Comparison of ENCODE assay signal across 1 cellular context in the genomic region with DNA sequence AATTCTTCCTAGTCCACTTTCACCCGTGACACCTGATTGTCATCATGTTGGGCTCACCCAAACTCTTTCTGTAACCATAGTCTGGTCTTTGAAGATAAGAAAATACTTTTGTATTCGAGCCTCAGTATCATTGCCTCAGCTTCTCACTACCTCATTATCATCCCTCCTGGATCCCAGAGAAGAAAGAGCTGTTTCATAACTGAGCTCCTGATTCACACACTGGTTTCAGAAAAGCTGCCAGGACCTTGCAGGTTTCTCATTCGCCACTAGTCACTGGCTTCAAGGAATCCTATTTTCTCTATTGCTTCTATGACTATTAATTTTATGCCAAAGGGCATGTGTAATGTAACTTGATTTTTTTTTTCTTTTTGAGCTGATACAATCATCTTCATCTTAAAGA.
TF ChIP-seq lines count a peak whose summit lies in the region.

No MANE protein-coding gene starts in this region.

TF ChIP-seq in HCT116, 20 proteins besides CTCF, POLR2A, EP300 and RAD21 (continued from another document):
- TF ChIP-seq, protein P1, sequence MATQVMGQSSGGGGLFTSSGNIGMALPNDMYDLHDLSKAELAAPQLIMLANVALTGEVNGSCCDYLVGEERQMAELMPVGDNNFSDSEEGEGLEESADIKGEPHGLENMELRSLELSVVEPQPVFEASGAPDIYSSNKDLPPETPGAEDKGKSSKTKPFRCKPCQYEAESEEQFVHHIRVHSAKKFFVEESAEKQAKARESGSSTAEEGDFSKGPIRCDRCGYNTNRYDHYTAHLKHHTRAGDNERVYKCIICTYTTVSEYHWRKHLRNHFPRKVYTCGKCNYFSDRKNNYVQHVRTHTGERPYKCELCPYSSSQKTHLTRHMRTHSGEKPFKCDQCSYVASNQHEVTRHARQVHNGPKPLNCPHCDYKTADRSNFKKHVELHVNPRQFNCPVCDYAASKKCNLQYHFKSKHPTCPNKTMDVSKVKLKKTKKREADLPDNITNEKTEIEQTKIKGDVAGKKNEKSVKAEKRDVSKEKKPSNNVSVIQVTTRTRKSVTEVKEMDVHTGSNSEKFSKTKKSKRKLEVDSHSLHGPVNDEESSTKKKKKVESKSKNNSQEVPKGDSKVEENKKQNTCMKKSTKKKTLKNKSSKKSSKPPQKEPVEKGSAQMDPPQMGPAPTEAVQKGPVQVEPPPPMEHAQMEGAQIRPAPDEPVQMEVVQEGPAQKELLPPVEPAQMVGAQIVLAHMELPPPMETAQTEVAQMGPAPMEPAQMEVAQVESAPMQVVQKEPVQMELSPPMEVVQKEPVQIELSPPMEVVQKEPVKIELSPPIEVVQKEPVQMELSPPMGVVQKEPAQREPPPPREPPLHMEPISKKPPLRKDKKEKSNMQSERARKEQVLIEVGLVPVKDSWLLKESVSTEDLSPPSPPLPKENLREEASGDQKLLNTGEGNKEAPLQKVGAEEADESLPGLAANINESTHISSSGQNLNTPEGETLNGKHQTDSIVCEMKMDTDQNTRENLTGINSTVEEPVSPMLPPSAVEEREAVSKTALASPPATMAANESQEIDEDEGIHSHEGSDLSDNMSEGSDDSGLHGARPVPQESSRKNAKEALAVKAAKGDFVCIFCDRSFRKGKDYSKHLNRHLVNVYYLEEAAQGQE (IDR thresholded peaks at IDR 0.05; ENCODE audit: low read depth) = no peak
- TF ChIP-seq, protein P2, sequence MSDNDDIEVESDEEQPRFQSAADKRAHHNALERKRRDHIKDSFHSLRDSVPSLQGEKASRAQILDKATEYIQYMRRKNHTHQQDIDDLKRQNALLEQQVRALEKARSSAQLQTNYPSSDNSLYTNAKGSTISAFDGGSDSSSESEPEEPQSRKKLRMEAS (IDR thresholded peaks at IDR 0.05) = no peak
- TF ChIP-seq CBX3 (IDR thresholded peaks at IDR 0.05; ENCODE audit: low read depth) (no peak), YY1 (IDR thresholded peaks at IDR 0.05; ENCODE audit: extremely low read depth, insufficient replicate concordance, low read depth, low read length) (no peak), EZH2phosphoT487 (IDR thresholded peaks at IDR 0.05; ENCODE audit: borderline replicate concordance) (no peak), FOSL1 (IDR thresholded peaks at IDR 0.05; ENCODE audit: low read depth) (no peak), TCF7L2 (IDR thresholded peaks at IDR 0.05; ENCODE audit: borderline replicate concordance, extremely low read depth, insufficient read depth, insufficient read length) (no peak), ZNF274 (IDR thresholded peaks at IDR 0.05; ENCODE audit: low read depth, low read length) (no peak), POLR2AphosphoS5 (IDR thresholded peaks at IDR 0.05; ENCODE audit: low read depth, low read length) (no peak)
- TF ChIP-seq, protein P3, sequence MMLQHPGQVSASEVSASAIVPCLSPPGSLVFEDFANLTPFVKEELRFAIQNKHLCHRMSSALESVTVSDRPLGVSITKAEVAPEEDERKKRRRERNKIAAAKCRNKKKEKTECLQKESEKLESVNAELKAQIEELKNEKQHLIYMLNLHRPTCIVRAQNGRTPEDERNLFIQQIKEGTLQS (IDR thresholded peaks at IDR 0.05) = no peak
